ENCODE assay signal across 1 cellular context in genomic region chr15:44784918-44785274, GRCh38.
TF ChIP-seq lines count a peak whose summit lies in the region.

No MANE protein-coding gene starts in this region.

TF ChIP-seq in GM12878, 131 proteins besides CTCF, POLR2A, EP300 and RAD21:
- 0 out of 2 replicates have a peak, but pooled peaks have one; percentile 5 for TF ChIP-seq ZNF207 (IDR thresholded peaks at IDR 0.05; ENCODE audit: borderline replicate concordance)
